ENCODE assay signal across 29 cellular contexts in the genomic region with DNA sequence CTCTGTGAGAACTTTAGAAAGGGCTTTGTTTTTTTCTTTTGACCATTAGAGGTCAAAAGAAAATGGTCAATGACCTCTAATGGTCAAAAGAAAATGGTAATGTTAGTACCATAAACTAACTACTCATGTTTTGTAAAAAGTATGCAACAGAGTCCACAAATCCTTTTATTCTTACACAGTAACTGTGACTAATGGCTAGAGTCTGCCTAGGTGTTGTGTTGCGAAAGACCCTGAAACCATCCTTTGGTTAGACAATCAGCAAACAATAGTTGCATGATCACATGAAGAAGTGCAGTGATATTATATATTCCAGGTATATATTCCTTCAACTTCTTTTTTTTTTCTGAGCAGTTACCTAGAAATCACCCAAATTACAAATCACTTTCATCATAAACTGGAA. TPM values are rescaled to one million over a fixed set of nuclear protein-coding genes. Genes with fewer than 3 reads are reported as not detected.
DNase-seq lines count a peak whose midpoint lies in the region; TF ChIP-seq lines count a peak whose summit lies in the region.
"Had no signal": no experiment of that assay in that cellular context is flagged by ENCODE, and none has a peak within 500 bp of the region (broad histone marks: within the 10 kb centered on the region; RNA-seq: fewer than 3 reads in every experiment).

No MANE protein-coding gene starts in this region.

- no peaks in the 10 kb centered on the region for H3K36me3 ChIP-seq in kidney epithelial cell (ENCODE audit: control insufficient read depth, insufficient read depth, low read length)
- H3K36me3 ChIP-seq in hepatocyte (replicated peaks; ENCODE audit: insufficient read depth, low read depth), result no peaks in the 10 kb centered on the region
- H3K36me3 ChIP-seq: adrenal gland, heart left ventricle, lower lobe of right lung had no signal

- no peak overlapping the region for H3K4me3 ChIP-seq in epithelial cell of esophagus (ENCODE audit: low read length)
- no peak overlapping the region for H3K4me3 ChIP-seq in kidney epithelial cell (ENCODE audit: low read depth, low read length)
- no peak overlapping the region for H3K4me3 ChIP-seq in hepatocyte
- H3K4me3 ChIP-seq: adrenal gland, heart left ventricle, lower lobe of right lung, SK-N-MC had no signal

- DNase-seq in HCEC 1CT (peak; percentile 31), NCI-H226 (peak; percentile 45), epithelial cell of esophagus (ENCODE audit: low read depth) (peak; percentile 85), kidney epithelial cell (ENCODE audit: low read depth) (peak; percentile 1), GM13977 (ENCODE audit: low spot score) (no peak), hepatocyte (ENCODE audit: low spot score) (no peak)
- no peak for DNase-seq in activated naive CD8-positive, alpha-beta T cell treated with anti-CD3 and anti-CD28 coated beads for 36 hours
- DNase-seq: activated CD4-positive, alpha-beta T cell treated with anti-CD3 and anti-CD28 coated beads, Interleukin-2, amount 50 U/mL, for 48 hours; activated naive CD4-positive, alpha-beta T cell; activated T-cell treated with anti-CD3 and anti-CD28 coated beads, Interleukin-2, amount 50 U/mL, for 72 hours; adrenal gland; C1 segment of cervical spinal cord; Caco-2; DMS79; GF-D8; heart left ventricle; kidney glomerular epithelial cell; lower lobe of right lung; naive thymus-derived CD8-positive, alpha-beta T cell; NCI-H1092 treated with DMSO at 0.1 percent for 48 hours; NCI-H187; NCI-H526; occipital lobe; OCI-M1; stimulated activated naive B cell treated with anti-CD40 and anti-IgM and Interleukin-4, amounts not matched to agents 10 μg/mL and 1 μg/mL and 100 μg/mL, for 72 hours had no signal

- no peak for TF ChIP-seq CTCF in epithelial cell of esophagus (IDR thresholded peaks at IDR 0.05; ENCODE audit: insufficient read depth, low read depth, low read length, missing control alignments)
- no peak for TF ChIP-seq CTCF in kidney epithelial cell (IDR thresholded peaks at IDR 0.05; ENCODE audit: insufficient read depth, low read length, poor library complexity, severe bottlenecking)
- TF ChIP-seq CTCF in GM13977 (IDR thresholded peaks at IDR 0.05; ENCODE audit: extremely low read depth, insufficient read depth, missing control alignments), result no peak
- TF ChIP-seq CTCF in hepatocyte (IDR thresholded peaks at IDR 0.05; ENCODE audit: poor library complexity), result no peak

- H3K27ac Mint-ChIP-seq in activated naive CD8-positive, alpha-beta T cell treated with anti-CD3 and anti-CD28 coated beads for 36 hours, result no peak overlapping the region
- H3K27ac Mint-ChIP-seq: activated T-cell treated with anti-CD3 and anti-CD28 coated beads, Interleukin-2, amount 50 U/mL, for 72 hours; brain; naive thymus-derived CD8-positive, alpha-beta T cell; stimulated activated naive B cell treated with anti-CD40 and anti-IgM and Interleukin-4, amounts not matched to agents 10 μg/mL and 1 μg/mL and 100 μg/mL, for 72 hours; T-helper 1 cell treated with Interleukin-12 subunit alpha and Interleukin-12 subunit beta and Interleukin-4 antibody, amounts not matched to agents 30 μg/mL and 1 μg/mL, for 36 hours; type B pancreatic cell had no signal

- H3K4me2 ChIP-seq in hepatocyte, result no peak overlapping the region

- H3K27me3 Mint-ChIP-seq in activated naive CD8-positive, alpha-beta T cell treated with anti-CD3 and anti-CD28 coated beads for 36 hours, result no peaks in the 10 kb centered on the region
- H3K27me3 Mint-ChIP-seq: brain; naive thymus-derived CD8-positive, alpha-beta T cell; stimulated activated naive B cell treated with anti-CD40 and anti-IgM and Interleukin-4, amounts not matched to agents 10 μg/mL and 1 μg/mL and 100 μg/mL, for 72 hours; type B pancreatic cell had no signal

- H3K4me1 Mint-ChIP-seq in activated naive CD8-positive, alpha-beta T cell treated with anti-CD3 and anti-CD28 coated beads for 36 hours, result no peaks in the 10 kb centered on the region
- H3K4me1 Mint-ChIP-seq: brain; naive thymus-derived CD8-positive, alpha-beta T cell; stimulated activated naive B cell treated with anti-CD40 and anti-IgM and Interleukin-4, amounts not matched to agents 10 μg/mL and 1 μg/mL and 100 μg/mL, for 72 hours had no signal

- no peaks in the 10 kb centered on the region for H3K79me2 ChIP-seq in hepatocyte

- no peaks in the 10 kb centered on the region for H3K36me3 Mint-ChIP-seq in activated naive CD8-positive, alpha-beta T cell treated with anti-CD3 and anti-CD28 coated beads for 36 hours
- H3K36me3 Mint-ChIP-seq: brain; naive thymus-derived CD8-positive, alpha-beta T cell; stimulated activated naive B cell treated with anti-CD40 and anti-IgM and Interleukin-4, amounts not matched to agents 10 μg/mL and 1 μg/mL and 100 μg/mL, for 72 hours; type B pancreatic cell had no signal

- H4K20me1 ChIP-seq in hepatocyte (ENCODE audit: insufficient read depth, poor library complexity, severe bottlenecking), result no peaks in the 10 kb centered on the region

- no peaks in the 10 kb centered on the region for H3K27me3 ChIP-seq in kidney epithelial cell (ENCODE audit: control insufficient read depth, insufficient read depth, low read length)
- H3K27me3 ChIP-seq in hepatocyte, result no peaks in the 10 kb centered on the region
- H3K27me3 ChIP-seq: adrenal gland, heart left ventricle had no signal

- in situ Hi-C loops in GM13977 (cut with MboI; ENCODE audit: low pct_unique_long_range_greater_than_20kb, low sequenced_read_pairs, unreplicated experiment), result no loop called here

- H3K9me2 ChIP-seq in hepatocyte (replicated peaks; ENCODE audit: insufficient read depth), result no peaks in the 10 kb centered on the region

- WGBS in hepatocyte (ENCODE audit: low lambda C conversion rate, missing lambda C conversion rate), result 97% methylated on average over 1 of the region's 1 CpG

- no peak overlapping the region for H2AFZ ChIP-seq in hepatocyte

- H3K9me3 Mint-ChIP-seq in activated naive CD8-positive, alpha-beta T cell treated with anti-CD3 and anti-CD28 coated beads for 36 hours, result no peaks in the 10 kb centered on the region
- H3K9me3 Mint-ChIP-seq: stimulated activated naive B cell treated with anti-CD40 and anti-IgM and Interleukin-4, amounts not matched to agents 10 μg/mL and 1 μg/mL and 100 μg/mL, for 72 hours; T-helper 1 cell treated with Interleukin-12 subunit alpha and Interleukin-12 subunit beta and Interleukin-4 antibody, amounts not matched to agents 30 μg/mL and 1 μg/mL, for 36 hours; type B pancreatic cell had no signal

- no peak overlapping the region for H3K4me3 Mint-ChIP-seq in activated naive CD8-positive, alpha-beta T cell treated with anti-CD3 and anti-CD28 coated beads for 36 hours
- H3K4me3 Mint-ChIP-seq: activated T-cell treated with anti-CD3 and anti-CD28 coated beads, Interleukin-2, amount 50 U/mL, for 72 hours; brain; naive thymus-derived CD8-positive, alpha-beta T cell; stimulated activated naive B cell treated with anti-CD40 and anti-IgM and Interleukin-4, amounts not matched to agents 10 μg/mL and 1 μg/mL and 100 μg/mL, for 72 hours; T-helper 1 cell treated with Interleukin-12 subunit alpha and Interleukin-12 subunit beta and Interleukin-4 antibody, amounts not matched to agents 30 μg/mL and 1 μg/mL, for 36 hours; type B pancreatic cell had no signal

- no peaks in the 10 kb centered on the region for H3K9me3 ChIP-seq in hepatocyte (ENCODE audit: low read depth)
- H3K9me3 ChIP-seq: adrenal gland, Caco-2, heart left ventricle, lower lobe of right lung had no signal

- no peaks in the 10 kb centered on the region for H3K4me1 ChIP-seq in hepatocyte (ENCODE audit: insufficient read depth)
- H3K4me1 ChIP-seq: adrenal gland, Caco-2, heart left ventricle, lower lobe of right lung had no signal

- no peak overlapping the region for H3K27ac ChIP-seq in hepatocyte
- H3K27ac ChIP-seq: adrenal gland, heart left ventricle, lower lobe of right lung, SK-N-MC had no signal

RNA-seq across cellular contexts. Expression of a gene that starts 40.9 kb away (rescaled TPM):
- total RNA-seq in kidney epithelial cell, result 4.0 and 4.9 TPM in 2 replicates
- not detected for total RNA-seq in activated naive CD8-positive, alpha-beta T cell treated with anti-CD3 and anti-CD28 coated beads for 36 hours
- total RNA-seq in hepatocyte, result 2.4 and 2.8 TPM in 2 replicates
- 0.47 and 1.0 TPM in 2 replicates for polyA plus RNA-seq in hepatocyte
- total RNA-seq: Caco-2; naive thymus-derived CD8-positive, alpha-beta T cell had no signal
- polyA plus RNA-seq: naive thymus-derived CD8-positive, alpha-beta T cell had no signal

Comparison
In these comparisons a context has a peak if more than half of its experiments do, and no peak if none do; other contexts are left out.
1. DNase-seq: peak in HCEC 1CT (single experiment), NCI-H226 (single experiment), epithelial cell of esophagus (single experiment) and kidney epithelial cell (single experiment); none in activated naive CD8-positive, alpha-beta T cell treated with anti-CD3 and anti-CD28 coated beads for 36 hours (single experiment), GM13977 (single experiment) and hepatocyte (single experiment).